Comparison of ENCODE assay signal across 12 cellular contexts in genomic region chr11:106585061-106585460, GRCh38.
DNase-seq lines count a peak whose midpoint lies in the region; ATAC-seq, FAIRE-seq and TF ChIP-seq lines count a peak whose summit lies in the region.
"Had no signal": no experiment of that assay in that cellular context is flagged by ENCODE, and none has a peak within 500 bp of the region (broad histone marks: within the 10 kb centered on the region; RNA-seq: fewer than 3 reads in every experiment).

No MANE protein-coding gene starts in this region.

- H2AK5ac ChIP-seq in IMR-90 (ENCODE audit: low read depth, low read length): no peak overlapping the region

- H3K14ac ChIP-seq in IMR-90 (replicated peaks; ENCODE audit: low read depth, low read length): no peak overlapping the region

- no TSS peak for BruUV-seq in IMR-90 (replicated peaks; lab: Mats Ljungman, UMichigan)

- intact Hi-C loops in IMR-90 (cut with micrococcal nuclease): loop anchor here (1.0 to 5.0 kb wide), 3 partner anchors 258 to 498 kb away; no protein-coding TSS in a partner anchor

- TF ChIP-seq CTCF in D721Med (IDR thresholded peaks at IDR 0.05; ENCODE audit: insufficient read depth, missing control alignments) (peak; percentile 38), IMR-90 (conservative IDR thresholded peaks at IDR 0.05; ENCODE audit: low read depth, low read length) (peak; percentile 70), GM10248 (IDR thresholded peaks at IDR 0.05; ENCODE audit: control extremely low read depth, extremely low read depth, low read depth, missing control alignments) (no peak)

- H3K9me1 ChIP-seq in IMR-90 (ENCODE audit: insufficient read depth, low read length): no peaks in the 10 kb centered on the region

- H2BK15ac ChIP-seq in IMR-90 (ENCODE audit: low read depth, low read length): no peak overlapping the region

- no peak overlapping the region; the same call in 1 of the 2 replicates for H3K4ac ChIP-seq in IMR-90 (ENCODE audit: low read depth, low read length)

- TF ChIP-seq RAD21 in IMR-90 (IDR thresholded peaks at IDR 0.05; ENCODE audit: low read length): peak; percentile 82

- in situ Hi-C loops in IMR-90 (cut with MboI; ENCODE audit: low sequenced_read_pairs): loop anchor here (25.0 kb wide), 1 partner anchor 423 kb away; no protein-coding TSS in a partner anchor

- H3K79me1 ChIP-seq in IMR-90 (ENCODE audit: low read depth in 1 of 2, low read length in 2 of 2): no peaks in the 10 kb centered on the region

- no peak for TF ChIP-seq POLR2A in IMR-90 (IDR thresholded peaks at IDR 0.05; ENCODE audit: low read depth, low read length)

- no peaks in the 10 kb centered on the region for H3K27me3 ChIP-seq in IMR-90 (ENCODE audit: control insufficient read depth, insufficient read depth, low read length)
- H3K27me3 ChIP-seq: ascending aorta had no signal

- no peak overlapping the region for H3K27ac ChIP-seq in IMR-90 (ENCODE audit: insufficient read depth, low read length)
- H3K27ac ChIP-seq: ascending aorta had no signal

- H4K91ac ChIP-seq in IMR-90 (ENCODE audit: insufficient read depth, low read depth, low read length): no peak overlapping the region

- H3K36me3 ChIP-seq in IMR-90 (ENCODE audit: control insufficient read depth, insufficient read depth, low read length): no peaks in the 10 kb centered on the region
- H3K36me3 ChIP-seq: ascending aorta had no signal

- no peak overlapping the region for H3K4me2 ChIP-seq in IMR-90 (ENCODE audit: low read depth, low read length)

- H2BK20ac ChIP-seq in IMR-90 (ENCODE audit: low read depth, low read length): no peak overlapping the region; the same call in 1 of the 2 replicates

- H2BK5ac ChIP-seq in IMR-90 (ENCODE audit: low read depth, low read length, poor library complexity, severe bottlenecking): no peak overlapping the region

- no peaks in the 10 kb centered on the region for H4K20me1 ChIP-seq in IMR-90 (ENCODE audit: insufficient read depth, low read length)

- peak overlapping the region; percentile 1; the same call in 1 of the 2 replicates for H3K56ac ChIP-seq in IMR-90 (ENCODE audit: extremely low read depth, insufficient read depth, low read length)

- no peak overlapping the region for H3K4me3 ChIP-seq in IMR-90 (ENCODE audit: insufficient read depth, low read depth, low read length)
- H3K4me3 ChIP-seq: ascending aorta had no signal

- no peaks in the 10 kb centered on the region; the same call in 1 of the 2 replicates for H3K9me3 ChIP-seq in IMR-90 (ENCODE audit: control insufficient read depth, insufficient read depth, low read length)
- H3K9me3 ChIP-seq: ascending aorta had no signal

- no peaks in the 10 kb centered on the region for H3K4me1 ChIP-seq in IMR-90 (ENCODE audit: control insufficient read depth, insufficient read depth, low read length)
- H3K4me1 ChIP-seq: ascending aorta had no signal

- WGBS in IMR-90 (ENCODE audit: extremely low coverage in 2 of 2, insufficient read length in 1 of 2), 2 experiments: no CpG with 5 or more reads among the region's 5 CpGs

- H3K9ac ChIP-seq in IMR-90 (ENCODE audit: low read depth, low read length): no peak overlapping the region

- no peak overlapping the region for H2AK9ac ChIP-seq in IMR-90 (replicated peaks; ENCODE audit: low read depth, low read length, poor library complexity)

- DNase-seq in D721Med (ENCODE audit: insufficient read length, low spot score) (no peak), IMR-90 (peak; percentile 51), amniotic epithelial cell (ENCODE audit: low read depth) (peak; percentile 40), left kidney (ENCODE audit: low read depth, low spot score) (peak; percentile 8), OCI-M1 (lab: John Stamatoyannopoulos, UW) (no peak), activated T-cell treated with anti-CD3 and anti-CD28 coated beads for 4 hours (no peak), GM10248 (ENCODE audit: extremely low spot score) (no peak)
- no peak for DNase-seq in activated T-cell treated with anti-CD3 and anti-CD28 coated beads, Interleukin-2, amount 50 U/mL, for 48 hours
- DNase-seq: activated B cell treated with CpG ODN at 0.5 μM for 24 hours, NCI-H1694 had no signal

- CTCF ChIA-PET in IMR-90 (lab: Yijun Ruan, JAX): interaction anchor here (0.6 to 0.8 kb wide), 3 partner anchors 18 to 433 kb away, joined by 3 to 4 read pairs (median 3); no protein-coding TSS in a partner anchor
- CTCF ChIA-PET in GM10248 (lab: Yijun Ruan, JAX): interaction anchor here (0.9 to 1.5 kb wide), 2 partner anchors 22 to 429 kb away, joined by 3 read pairs; no protein-coding TSS in a partner anchor

- no peak overlapping the region for H3K23ac ChIP-seq in IMR-90 (ENCODE audit: low read depth, low read length)

- no peak overlapping the region for H4K5ac ChIP-seq in IMR-90 (ENCODE audit: low read depth, low read length)

- dilution Hi-C loops in IMR-90 (cut with HindIII; ENCODE audit: low sequenced_read_pairs, unreplicated experiment): no loop called here

- H2BK120ac ChIP-seq in IMR-90 (ENCODE audit: low read depth, low read length): no peak overlapping the region

- no peak overlapping the region for H4K8ac ChIP-seq in IMR-90 (ENCODE audit: low read depth in 2 of 2, low read length in 2 of 2)

- H3K18ac ChIP-seq in IMR-90 (ENCODE audit: low read depth, low read length): no peak overlapping the region

- POLR2A ChIA-PET in IMR-90 (lab: Charles Lee; ENCODE audit: unreplicated experiment): no interaction called here
- POLR2A ChIA-PET in GM10248 (lab: Yijun Ruan, JAX): no interaction called here

- peak; percentile 64 for ATAC-seq in IMR-90 (ENCODE audit: low read depth)

- H2AFZ ChIP-seq in IMR-90 (replicated peaks; ENCODE audit: low read length, poor library complexity): peak overlapping the region; percentile 68

- no peak for FAIRE-seq in D721Med (lab: Jason Lieb, UNC)
- FAIRE-seq: GM12891 had no signal

TF ChIP-seq in IMR-90, 13 proteins besides CTCF, POLR2A, EP300 and RAD21:
- TF ChIP-seq CEBPB (IDR thresholded peaks at IDR 0.05; ENCODE audit: low read depth, low read length): no peak
- peak; percentile 81 for TF ChIP-seq SMC3 (IDR thresholded peaks at IDR 0.05; ENCODE audit: low read depth, low read length)
- no peak for TF ChIP-seq NFE2L2 (IDR thresholded peaks at IDR 0.05; ENCODE audit: low read depth, low read length)
- no peak for TF ChIP-seq MAFK (IDR thresholded peaks at IDR 0.05; ENCODE audit: low read depth, low read length)

Comparison
In these comparisons a context has a peak if more than half of its experiments do, and no peak if none do; other contexts are left out.
1. DNase-seq: peak in IMR-90 (single experiment), amniotic epithelial cell (single experiment) and left kidney (single experiment); none in D721Med (single experiment), OCI-M1 (single experiment), activated T-cell treated with anti-CD3 and anti-CD28 coated beads for 4 hours (single experiment), activated T-cell treated with anti-CD3 and anti-CD28 coated beads, Interleukin-2, amount 50 U/mL, for 48 hours (0 of 2) and GM10248 (single experiment).